ENCODE assay signal across 1 cellular context in genomic region chr15:101014921-101015841, GRCh38.
TF ChIP-seq lines count a peak whose summit lies in the region.

No MANE protein-coding gene starts in this region.

TF ChIP-seq in K562, 482 proteins besides CTCF, POLR2A, EP300 and RAD21 (continued from another document and continues in another):
- TF ChIP-seq, protein P1, sequence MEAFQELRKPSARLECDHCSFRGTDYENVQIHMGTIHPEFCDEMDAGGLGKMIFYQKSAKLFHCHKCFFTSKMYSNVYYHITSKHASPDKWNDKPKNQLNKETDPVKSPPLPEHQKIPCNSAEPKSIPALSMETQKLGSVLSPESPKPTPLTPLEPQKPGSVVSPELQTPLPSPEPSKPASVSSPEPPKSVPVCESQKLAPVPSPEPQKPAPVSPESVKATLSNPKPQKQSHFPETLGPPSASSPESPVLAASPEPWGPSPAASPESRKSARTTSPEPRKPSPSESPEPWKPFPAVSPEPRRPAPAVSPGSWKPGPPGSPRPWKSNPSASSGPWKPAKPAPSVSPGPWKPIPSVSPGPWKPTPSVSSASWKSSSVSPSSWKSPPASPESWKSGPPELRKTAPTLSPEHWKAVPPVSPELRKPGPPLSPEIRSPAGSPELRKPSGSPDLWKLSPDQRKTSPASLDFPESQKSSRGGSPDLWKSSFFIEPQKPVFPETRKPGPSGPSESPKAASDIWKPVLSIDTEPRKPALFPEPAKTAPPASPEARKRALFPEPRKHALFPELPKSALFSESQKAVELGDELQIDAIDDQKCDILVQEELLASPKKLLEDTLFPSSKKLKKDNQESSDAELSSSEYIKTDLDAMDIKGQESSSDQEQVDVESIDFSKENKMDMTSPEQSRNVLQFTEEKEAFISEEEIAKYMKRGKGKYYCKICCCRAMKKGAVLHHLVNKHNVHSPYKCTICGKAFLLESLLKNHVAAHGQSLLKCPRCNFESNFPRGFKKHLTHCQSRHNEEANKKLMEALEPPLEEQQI (IDR thresholded peaks at IDR 0.05), result no peak
- TF ChIP-seq ZNF583 (CRISPR knock-in tag; IDR thresholded peaks at IDR 0.05), result no peak
- TF ChIP-seq, protein P2, sequence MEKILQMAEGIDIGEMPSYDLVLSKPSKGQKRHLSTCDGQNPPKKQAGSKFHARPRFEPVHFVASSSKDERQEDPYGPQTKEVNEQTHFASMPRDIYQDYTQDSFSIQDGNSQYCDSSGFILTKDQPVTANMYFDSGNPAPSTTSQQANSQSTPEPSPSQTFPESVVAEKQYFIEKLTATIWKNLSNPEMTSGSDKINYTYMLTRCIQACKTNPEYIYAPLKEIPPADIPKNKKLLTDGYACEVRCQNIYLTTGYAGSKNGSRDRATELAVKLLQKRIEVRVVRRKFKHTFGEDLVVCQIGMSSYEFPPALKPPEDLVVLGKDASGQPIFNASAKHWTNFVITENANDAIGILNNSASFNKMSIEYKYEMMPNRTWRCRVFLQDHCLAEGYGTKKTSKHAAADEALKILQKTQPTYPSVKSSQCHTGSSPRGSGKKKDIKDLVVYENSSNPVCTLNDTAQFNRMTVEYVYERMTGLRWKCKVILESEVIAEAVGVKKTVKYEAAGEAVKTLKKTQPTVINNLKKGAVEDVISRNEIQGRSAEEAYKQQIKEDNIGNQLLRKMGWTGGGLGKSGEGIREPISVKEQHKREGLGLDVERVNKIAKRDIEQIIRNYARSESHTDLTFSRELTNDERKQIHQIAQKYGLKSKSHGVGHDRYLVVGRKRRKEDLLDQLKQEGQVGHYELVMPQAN (IDR thresholded peaks at IDR 0.05; ENCODE audit: borderline replicate concordance), result no peak
- TF ChIP-seq CBX2 (IDR thresholded peaks at IDR 0.05; ENCODE audit: insufficient read depth, low read length, poor library complexity, severe bottlenecking), result no peak
- no peak for TF ChIP-seq SMARCA4 (IDR thresholded peaks at IDR 0.05)
- no peak for TF ChIP-seq RHOXF2B (CRISPR knock-in tag; conservative IDR thresholded peaks at IDR 0.05)
- TF ChIP-seq NR2F6 (CRISPR knock-in tag; IDR thresholded peaks at IDR 0.05), result no peak
- TF ChIP-seq MTF1 (CRISPR knock-in tag; IDR thresholded peaks at IDR 0.05; ENCODE audit: borderline replicate concordance), result no peak
- TF ChIP-seq SMC3 (conservative IDR thresholded peaks at IDR 0.05; ENCODE audit: insufficient read depth, low read depth, low read length), result peak; percentile 95
- TF ChIP-seq, protein P3, sequence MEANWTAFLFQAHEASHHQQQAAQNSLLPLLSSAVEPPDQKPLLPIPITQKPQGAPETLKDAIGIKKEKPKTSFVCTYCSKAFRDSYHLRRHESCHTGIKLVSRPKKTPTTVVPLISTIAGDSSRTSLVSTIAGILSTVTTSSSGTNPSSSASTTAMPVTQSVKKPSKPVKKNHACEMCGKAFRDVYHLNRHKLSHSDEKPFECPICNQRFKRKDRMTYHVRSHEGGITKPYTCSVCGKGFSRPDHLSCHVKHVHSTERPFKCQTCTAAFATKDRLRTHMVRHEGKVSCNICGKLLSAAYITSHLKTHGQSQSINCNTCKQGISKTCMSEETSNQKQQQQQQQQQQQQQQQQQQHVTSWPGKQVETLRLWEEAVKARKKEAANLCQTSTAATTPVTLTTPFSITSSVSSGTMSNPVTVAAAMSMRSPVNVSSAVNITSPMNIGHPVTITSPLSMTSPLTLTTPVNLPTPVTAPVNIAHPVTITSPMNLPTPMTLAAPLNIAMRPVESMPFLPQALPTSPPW (CRISPR knock-in tag; IDR thresholded peaks at IDR 0.05), result peak; percentile 54; the same call in 1 of the 2 replicates
- no peak for TF ChIP-seq ZNF589 (CRISPR knock-in tag; IDR thresholded peaks at IDR 0.05; ENCODE audit: low read depth)
- no peak for TF ChIP-seq CBFB (CRISPR knock-in tag; IDR thresholded peaks at IDR 0.05)
- TF ChIP-seq MEF2A (IDR thresholded peaks at IDR 0.05; ENCODE audit: control insufficient read depth, low read depth, low read length), result no peak
- TF ChIP-seq, protein P4, sequence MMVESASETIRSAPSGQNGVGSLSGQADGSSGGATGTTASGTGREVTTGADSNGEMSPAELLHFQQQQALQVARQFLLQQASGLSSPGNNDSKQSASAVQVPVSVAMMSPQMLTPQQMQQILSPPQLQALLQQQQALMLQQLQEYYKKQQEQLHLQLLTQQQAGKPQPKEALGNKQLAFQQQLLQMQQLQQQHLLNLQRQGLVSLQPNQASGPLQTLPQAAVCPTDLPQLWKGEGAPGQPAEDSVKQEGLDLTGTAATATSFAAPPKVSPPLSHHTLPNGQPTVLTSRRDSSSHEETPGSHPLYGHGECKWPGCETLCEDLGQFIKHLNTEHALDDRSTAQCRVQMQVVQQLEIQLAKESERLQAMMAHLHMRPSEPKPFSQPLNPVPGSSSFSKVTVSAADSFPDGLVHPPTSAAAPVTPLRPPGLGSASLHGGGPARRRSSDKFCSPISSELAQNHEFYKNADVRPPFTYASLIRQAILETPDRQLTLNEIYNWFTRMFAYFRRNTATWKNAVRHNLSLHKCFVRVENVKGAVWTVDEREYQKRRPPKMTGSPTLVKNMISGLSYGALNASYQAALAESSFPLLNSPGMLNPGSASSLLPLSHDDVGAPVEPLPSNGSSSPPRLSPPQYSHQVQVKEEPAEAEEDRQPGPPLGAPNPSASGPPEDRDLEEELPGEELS (CRISPR knock-in tag; IDR thresholded peaks at IDR 0.05; ENCODE audit: borderline replicate concordance), result no peak
- TF ChIP-seq CREM (IDR thresholded peaks at IDR 0.05; ENCODE audit: low read depth), result no peak
- TF ChIP-seq CC2D1A (IDR thresholded peaks at IDR 0.05), result peak; percentile 71
- no peak for TF ChIP-seq WHSC1 (IDR thresholded peaks at IDR 0.05; ENCODE audit: low read length)
- no peak for TF ChIP-seq ZSCAN29 (IDR thresholded peaks at IDR 0.05)
- TF ChIP-seq THRB (CRISPR knock-in tag; conservative IDR thresholded peaks at IDR 0.05), result no peak
- TF ChIP-seq ZNF766 (CRISPR knock-in tag; conservative IDR thresholded peaks at IDR 0.05), result no peak
- TF ChIP-seq RFX7 (CRISPR knock-in tag; IDR thresholded peaks at IDR 0.05), result no peak
- no peak for TF ChIP-seq ILF3 (IDR thresholded peaks at IDR 0.05; ENCODE audit: borderline replicate concordance)
- no peak for TF ChIP-seq SMAD3 (CRISPR knock-in tag; conservative IDR thresholded peaks at IDR 0.05)
- TF ChIP-seq MCM5 (IDR thresholded peaks at IDR 0.05; ENCODE audit: low read depth), result no peak
- no peak for TF ChIP-seq RBM25 (IDR thresholded peaks at IDR 0.05; ENCODE audit: low read depth, low read length, severe bottlenecking)
- no peak for TF ChIP-seq MAFG (tag; conservative IDR thresholded peaks at IDR 0.05)
- TF ChIP-seq MBD1 (CRISPR knock-in tag; IDR thresholded peaks at IDR 0.05), result no peak
- TF ChIP-seq CREB3L1 (IDR thresholded peaks at IDR 0.05; ENCODE audit: borderline replicate concordance, low read depth), result no peak
- no peak for TF ChIP-seq SMARCA5 (IDR thresholded peaks at IDR 0.05)
- TF ChIP-seq, protein P5, sequence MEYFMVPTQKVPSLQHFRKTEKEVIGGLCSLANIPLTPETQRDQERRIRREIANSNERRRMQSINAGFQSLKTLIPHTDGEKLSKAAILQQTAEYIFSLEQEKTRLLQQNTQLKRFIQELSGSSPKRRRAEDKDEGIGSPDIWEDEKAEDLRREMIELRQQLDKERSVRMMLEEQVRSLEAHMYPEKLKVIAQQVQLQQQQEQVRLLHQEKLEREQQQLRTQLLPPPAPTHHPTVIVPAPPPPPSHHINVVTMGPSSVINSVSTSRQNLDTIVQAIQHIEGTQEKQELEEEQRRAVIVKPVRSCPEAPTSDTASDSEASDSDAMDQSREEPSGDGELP (CRISPR knock-in tag; IDR thresholded peaks at IDR 0.05; ENCODE audit: borderline replicate concordance), result peak; percentile 49; the same call in 1 of the 2 replicates
- 0 out of 2 replicates have a peak, but pooled peaks have one; percentile 9 for TF ChIP-seq JUND (IDR thresholded peaks at IDR 0.05; ENCODE audit: borderline replicate concordance, low read depth, low read length)
- TF ChIP-seq JUND (tag; IDR thresholded peaks at IDR 0.05; ENCODE audit: borderline replicate concordance, low read depth, low read length), result no peak; the same call in 2 of the 3 replicates
- TF ChIP-seq ZNF518B (CRISPR knock-in tag; IDR thresholded peaks at IDR 0.05), result no peak
- TF ChIP-seq STAT6 (CRISPR knock-in tag; IDR thresholded peaks at IDR 0.05), result no peak
- TF ChIP-seq RCOR1 (IDR thresholded peaks at IDR 0.05; ENCODE audit: borderline replicate concordance in 1 of 2, low read depth in 2 of 2, low read length in 2 of 2), result peak in 1 of 2 experiments; percentile 36; a peak in 1 of 4 replicates
- TF ChIP-seq, protein P6, sequence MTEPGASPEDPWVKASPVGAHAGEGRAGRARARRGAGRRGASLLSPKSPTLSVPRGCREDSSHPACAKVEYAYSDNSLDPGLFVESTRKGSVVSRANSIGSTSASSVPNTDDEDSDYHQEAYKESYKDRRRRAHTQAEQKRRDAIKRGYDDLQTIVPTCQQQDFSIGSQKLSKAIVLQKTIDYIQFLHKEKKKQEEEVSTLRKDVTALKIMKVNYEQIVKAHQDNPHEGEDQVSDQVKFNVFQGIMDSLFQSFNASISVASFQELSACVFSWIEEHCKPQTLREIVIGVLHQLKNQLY (CRISPR knock-in tag; conservative IDR thresholded peaks at IDR 0.05), result no peak
- TF ChIP-seq U2AF2 (optimal IDR thresholded peaks at IDR 0.05; ENCODE audit: low read depth, low read length), result no peak
- peak; percentile 35; the same call in 1 of the 2 replicates for TF ChIP-seq EGR1 (conservative IDR thresholded peaks at IDR 0.05)
